ENCODE assay signal across 1 cellular context in the genomic region with DNA sequence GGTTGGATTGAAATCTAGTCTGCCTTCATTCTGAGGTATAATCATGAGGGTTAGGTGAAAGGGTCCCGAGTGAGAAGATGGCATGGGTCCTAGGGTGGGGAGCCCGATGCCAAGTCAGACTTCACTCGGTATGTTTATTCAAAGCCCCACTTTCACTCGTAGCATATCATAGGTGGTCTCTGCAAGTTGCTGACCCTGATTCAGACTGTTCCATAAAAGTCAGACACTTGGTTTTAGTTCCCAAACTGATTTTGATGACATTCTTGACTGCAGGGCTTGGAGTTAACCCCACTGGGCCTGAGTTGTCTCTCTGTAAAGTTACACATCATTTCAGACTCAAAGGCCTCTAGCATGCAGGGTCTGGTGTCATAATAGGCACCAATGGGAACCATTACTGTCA.
TF ChIP-seq lines count a peak whose summit lies in the region.

No MANE protein-coding gene starts in this region.

TF ChIP-seq in WTC11, 78 proteins besides CTCF, POLR2A, EP300 and RAD21 (continued from another document):
- TF ChIP-seq, protein P1, sequence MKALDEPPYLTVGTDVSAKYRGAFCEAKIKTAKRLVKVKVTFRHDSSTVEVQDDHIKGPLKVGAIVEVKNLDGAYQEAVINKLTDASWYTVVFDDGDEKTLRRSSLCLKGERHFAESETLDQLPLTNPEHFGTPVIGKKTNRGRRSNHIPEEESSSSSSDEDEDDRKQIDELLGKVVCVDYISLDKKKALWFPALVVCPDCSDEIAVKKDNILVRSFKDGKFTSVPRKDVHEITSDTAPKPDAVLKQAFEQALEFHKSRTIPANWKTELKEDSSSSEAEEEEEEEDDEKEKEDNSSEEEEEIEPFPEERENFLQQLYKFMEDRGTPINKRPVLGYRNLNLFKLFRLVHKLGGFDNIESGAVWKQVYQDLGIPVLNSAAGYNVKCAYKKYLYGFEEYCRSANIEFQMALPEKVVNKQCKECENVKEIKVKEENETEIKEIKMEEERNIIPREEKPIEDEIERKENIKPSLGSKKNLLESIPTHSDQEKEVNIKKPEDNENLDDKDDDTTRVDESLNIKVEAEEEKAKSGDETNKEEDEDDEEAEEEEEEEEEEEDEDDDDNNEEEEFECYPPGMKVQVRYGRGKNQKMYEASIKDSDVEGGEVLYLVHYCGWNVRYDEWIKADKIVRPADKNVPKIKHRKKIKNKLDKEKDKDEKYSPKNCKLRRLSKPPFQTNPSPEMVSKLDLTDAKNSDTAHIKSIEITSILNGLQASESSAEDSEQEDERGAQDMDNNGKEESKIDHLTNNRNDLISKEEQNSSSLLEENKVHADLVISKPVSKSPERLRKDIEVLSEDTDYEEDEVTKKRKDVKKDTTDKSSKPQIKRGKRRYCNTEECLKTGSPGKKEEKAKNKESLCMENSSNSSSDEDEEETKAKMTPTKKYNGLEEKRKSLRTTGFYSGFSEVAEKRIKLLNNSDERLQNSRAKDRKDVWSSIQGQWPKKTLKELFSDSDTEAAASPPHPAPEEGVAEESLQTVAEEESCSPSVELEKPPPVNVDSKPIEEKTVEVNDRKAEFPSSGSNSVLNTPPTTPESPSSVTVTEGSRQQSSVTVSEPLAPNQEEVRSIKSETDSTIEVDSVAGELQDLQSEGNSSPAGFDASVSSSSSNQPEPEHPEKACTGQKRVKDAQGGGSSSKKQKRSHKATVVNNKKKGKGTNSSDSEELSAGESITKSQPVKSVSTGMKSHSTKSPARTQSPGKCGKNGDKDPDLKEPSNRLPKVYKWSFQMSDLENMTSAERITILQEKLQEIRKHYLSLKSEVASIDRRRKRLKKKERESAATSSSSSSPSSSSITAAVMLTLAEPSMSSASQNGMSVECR (CRISPR knock-in tag; IDR thresholded peaks at IDR 0.05; ENCODE audit: borderline replicate concordance): no peak
- no peak for TF ChIP-seq ZBTB21 (CRISPR knock-in tag; IDR thresholded peaks at IDR 0.05; ENCODE audit: borderline replicate concordance)
- TF ChIP-seq HMGXB4 (CRISPR knock-in tag; IDR thresholded peaks at IDR 0.05): no peak
- TF ChIP-seq EMX1 (CRISPR knock-in tag; IDR thresholded peaks at IDR 0.05): no peak
- TF ChIP-seq GRHL2 (CRISPR knock-in tag; IDR thresholded peaks at IDR 0.05; ENCODE audit: insufficient replicate concordance, severe bottlenecking): no peak
- TF ChIP-seq MXD4 (CRISPR knock-in tag; IDR thresholded peaks at IDR 0.05; ENCODE audit: borderline replicate concordance): no peak
- TF ChIP-seq, protein P2, sequence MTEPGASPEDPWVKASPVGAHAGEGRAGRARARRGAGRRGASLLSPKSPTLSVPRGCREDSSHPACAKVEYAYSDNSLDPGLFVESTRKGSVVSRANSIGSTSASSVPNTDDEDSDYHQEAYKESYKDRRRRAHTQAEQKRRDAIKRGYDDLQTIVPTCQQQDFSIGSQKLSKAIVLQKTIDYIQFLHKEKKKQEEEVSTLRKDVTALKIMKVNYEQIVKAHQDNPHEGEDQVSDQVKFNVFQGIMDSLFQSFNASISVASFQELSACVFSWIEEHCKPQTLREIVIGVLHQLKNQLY (CRISPR knock-in tag; IDR thresholded peaks at IDR 0.05): no peak
- no peak for TF ChIP-seq JAZF1 (CRISPR knock-in tag; IDR thresholded peaks at IDR 0.05)
- no peak for TF ChIP-seq NFATC4 (CRISPR knock-in tag; IDR thresholded peaks at IDR 0.05)
TF ChIP-seq in WTC11: peak in this region for 0.
